8 cellular contexts compared by ENCODE assay signal in the genomic region with DNA sequence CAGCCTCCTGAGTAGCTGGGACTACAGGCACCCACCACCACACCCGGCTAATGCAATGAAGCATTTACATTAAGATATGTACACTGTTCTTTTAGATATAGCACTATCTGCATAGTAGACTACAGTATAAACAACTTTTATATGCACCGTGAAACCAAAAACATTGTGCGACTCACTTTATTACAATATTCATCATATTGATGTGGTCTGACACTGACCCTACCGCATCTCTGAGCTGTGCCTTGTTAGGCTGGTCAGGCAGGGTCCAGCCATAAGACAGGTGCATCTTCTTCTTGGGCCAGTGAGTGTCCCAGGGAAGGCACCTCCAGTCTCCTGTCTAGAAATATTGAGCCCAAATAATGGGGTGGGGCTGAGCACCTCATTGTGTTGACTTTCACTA.
"Had no signal": no experiment of that assay in that cellular context is flagged by ENCODE, and none has a peak within 500 bp of the region (broad histone marks: within the 10 kb centered on the region; RNA-seq: fewer than 3 reads in every experiment).

No MANE protein-coding gene starts in this region.

- H3K9ac ChIP-seq: GM23248 had no signal

- H3K27ac ChIP-seq: GM23248, HL-60 had no signal

- H3K4me3 ChIP-seq: GM23248, HAP-1 had no signal

- H2AFZ ChIP-seq: GM23248 had no signal

- H3K9me3 ChIP-seq: HAP-1 had no signal

- ATAC-seq: HCT116, HepG2 had no signal

- H3K36me3 ChIP-seq: HAP-1 had no signal

- DNase-seq: GM23248, GOT3, H7, KBM-7 had no signal
